In the genomic region with DNA sequence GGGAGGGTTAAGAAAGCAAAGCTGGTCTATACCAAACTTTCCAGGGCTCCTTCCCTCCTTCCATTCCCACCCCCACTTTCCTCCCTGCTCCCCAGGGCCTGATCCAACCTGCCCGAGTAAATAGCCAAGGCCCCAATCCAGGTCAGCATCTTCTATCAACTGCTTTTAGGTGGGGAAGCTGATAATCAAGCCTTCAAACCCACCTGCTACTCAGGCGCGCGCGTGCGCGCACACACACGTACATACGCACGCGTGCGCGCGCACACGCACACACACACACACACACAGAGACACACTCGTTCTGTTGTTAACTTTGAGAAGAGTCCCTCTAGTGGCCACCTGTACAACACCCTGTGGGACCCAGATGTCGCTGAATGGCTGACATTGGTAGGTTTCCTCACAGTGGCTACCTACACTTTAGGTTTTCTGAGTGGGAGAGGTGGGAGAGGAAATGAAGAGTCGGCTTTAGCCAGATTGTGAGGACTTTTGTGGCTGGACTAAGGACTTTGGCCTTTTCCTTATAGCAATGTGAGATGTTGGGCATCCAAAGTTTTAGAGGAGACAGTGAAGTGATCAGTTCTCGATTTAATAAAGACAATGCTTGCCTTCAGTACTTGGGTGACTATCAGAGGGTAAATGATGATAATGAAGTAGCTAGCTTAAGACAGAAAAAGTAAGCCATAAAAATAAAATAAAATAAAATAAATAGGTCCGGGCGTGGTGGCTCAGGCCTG, we compare ENCODE assay signal across 8 cellular contexts. TPM values are rescaled to one million over a fixed set of nuclear protein-coding genes. Genes with fewer than 3 reads are reported as not detected.
DNase-seq lines count a peak whose midpoint lies in the region; ATAC-seq, FAIRE-seq and TF ChIP-seq lines count a peak whose summit lies in the region.

No MANE protein-coding gene starts in this region.

- peaks cover 4 to 6% of the 10 kb centered on the region in 2 donors for H3K4me1 Mint-ChIP-seq in natural killer cell treated with Interleukin-12 subunit alpha and Interleukin-12 subunit beta and Interleukin-15 and Interleukin-18, amount 100 ng/mL, for 72 hours (ENCODE audit: low read depth in 2 of 2)

- H3K27me3 Mint-ChIP-seq in natural killer cell treated with Interleukin-12 subunit alpha and Interleukin-12 subunit beta and Interleukin-15 and Interleukin-18, amount 100 ng/mL, for 72 hours: peaks cover 10 to 17% of the 10 kb centered on the region in 2 donors

- H3K79me2 ChIP-seq in endothelial cell of umbilical vein (ENCODE audit: control insufficient read depth, insufficient read depth, low read length): no peaks in the 10 kb centered on the region

- H3K9me3 ChIP-seq in HEK293 (ENCODE audit: control insufficient read depth, insufficient read depth, low read depth, low read length) (no peaks in the 10 kb centered on the region), endothelial cell of umbilical vein (replicated peaks; ENCODE audit: control insufficient read depth, insufficient read depth, low read length) (no peaks in the 10 kb centered on the region), tibial artery (peaks cover 0 to 4% (median 0%) of the 10 kb centered on the region in 3 donors)

- no peaks in the 10 kb centered on the region for H3K4me1 ChIP-seq in HEK293 (ENCODE audit: control insufficient read depth, insufficient read depth, low read length)
- no peaks in the 10 kb centered on the region for H3K4me1 ChIP-seq in endothelial cell of umbilical vein (ENCODE audit: control insufficient read depth, extremely low read depth, insufficient read depth, low read length)
- H3K4me1 ChIP-seq in tibial artery: no peaks in the 10 kb centered on the region

- no TSS peak for BruUV-seq in endothelial cell of umbilical vein (replicated peaks; lab: Mats Ljungman, UMichigan)

- CTCF ChIA-PET in HEK293 (lab: Yijun Ruan, JAX): interaction anchor here (0.5 to 1.1 kb wide), 6 partner anchors 13 to 493 kb away, joined by 3 to 5 read pairs (median 3); no protein-coding TSS in a partner anchor
- CTCF ChIA-PET in endothelial cell of umbilical vein (lab: Charles Lee): interaction anchor here (0.9 to 1.6 kb wide), 3 partner anchors 9 to 510 kb away, joined by 3 to 4 read pairs (median 3); no protein-coding TSS in a partner anchor

- FAIRE-seq in endothelial cell of umbilical vein (lab: Jason Lieb, UNC): no peak

- POLR2A ChIA-PET in HEK293 (lab: Yijun Ruan, JAX) (no interaction called here), endothelial cell of umbilical vein (lab: Charles Lee) (no interaction called here)

- DNase-seq in COLO668 (lab: John Stamatoyannopoulos, UW; ENCODE audit: unreplicated experiment) (peak; percentile 49), NCI-H460 (ENCODE audit: extremely low read depth, low read depth) (peak; percentile 75), endothelial cell of umbilical vein (ENCODE audit: low read depth, low spot score) (peak; percentile 68), tibial artery (no peak), DMS153 treated with DMSO at 0.1 percent for 48 hours (lab: John Stamatoyannopoulos, UW; ENCODE audit: unreplicated experiment) (no peak)
- DNase-seq in activated CD8-positive, alpha-beta memory T cell treated with anti-CD3 and anti-CD28 coated beads for 1 hour (ENCODE audit: extremely low read depth in 1 of 2, low read depth in 1 of 2): peak; percentile 3 to 4
- no peak for DNase-seq in natural killer cell treated with Interleukin-12 subunit alpha and Interleukin-12 subunit beta and Interleukin-15 and Interleukin-18, amount 100 ng/mL, for 72 hours (ENCODE audit: low spot score)

- no peak overlapping the region for H3K9ac ChIP-seq in endothelial cell of umbilical vein (replicated peaks; ENCODE audit: extremely low read depth, insufficient read depth, low read length)

- peak overlapping the region in 1 of 2 donors; percentile 41 for H3K27ac Mint-ChIP-seq in natural killer cell treated with Interleukin-12 subunit alpha and Interleukin-12 subunit beta and Interleukin-15 and Interleukin-18, amount 100 ng/mL, for 72 hours

- no peaks in the 10 kb centered on the region for H3K9me3 Mint-ChIP-seq in natural killer cell treated with Interleukin-12 subunit alpha and Interleukin-12 subunit beta and Interleukin-15 and Interleukin-18, amount 100 ng/mL, for 72 hours

- no peak overlapping the region for H2AFZ ChIP-seq in endothelial cell of umbilical vein (ENCODE audit: low read depth, low read length)

- H3K4me3 ChIP-seq in HEK293 (ENCODE audit: low read depth, low read length) (no peak overlapping the region), endothelial cell of umbilical vein (replicated peaks in 1 of 3; ENCODE audit: insufficient read depth in 1 of 3, low read depth in 1 of 3, low read length in 3 of 3) (no peak overlapping the region), tibial artery (no peak overlapping the region)

- intact Hi-C loops in endothelial cell of umbilical vein (cut with micrococcal nuclease): loop anchor here (2.0 kb wide), 1 partner anchor 36 kb away; no protein-coding TSS in a partner anchor
- intact Hi-C loops in tibial artery (cut with DNase I; ENCODE audit: low total_unique reads): no loop called here

- dilution Hi-C loops in endothelial cell of umbilical vein (cut with MboI; ENCODE audit: extremely low pct_ligation_motif_present, low sequenced_read_pairs): no loop called here

- H3K36me3 ChIP-seq in HEK293 (ENCODE audit: control insufficient read depth in 2 of 2, insufficient read depth in 1 of 2, low read length in 2 of 2): no peaks in the 10 kb centered on the region
- no peaks in the 10 kb centered on the region for H3K36me3 ChIP-seq in endothelial cell of umbilical vein (ENCODE audit: control insufficient read depth in 2 of 2, extremely low read depth in 1 of 2, insufficient read depth in 2 of 2, low read length in 2 of 2)
- no peaks in the 10 kb centered on the region for H3K36me3 ChIP-seq in tibial artery

- no peaks in the 10 kb centered on the region for H3K9me1 ChIP-seq in endothelial cell of umbilical vein (replicated peaks; ENCODE audit: control insufficient read depth, extremely low read depth, insufficient read depth, low read length)

- TF ChIP-seq CTCF in HEK293 (tag by site-specific recombination; IDR thresholded peaks at IDR 0.05): no peak
- TF ChIP-seq CTCF in endothelial cell of umbilical vein (IDR thresholded peaks at IDR 0.05; ENCODE audit: extremely low read depth in 1 of 2, insufficient read depth in 1 of 2, low read depth in 1 of 2, low read length in 2 of 2): peak; percentile 57 to 77
- peak; percentile 25 to 38 for TF ChIP-seq CTCF in tibial artery (IDR thresholded peaks at IDR 0.05)

- H3K36me3 Mint-ChIP-seq in natural killer cell treated with Interleukin-12 subunit alpha and Interleukin-12 subunit beta and Interleukin-15 and Interleukin-18, amount 100 ng/mL, for 72 hours: no peaks in the 10 kb centered on the region

- H3K27me3 ChIP-seq in endothelial cell of umbilical vein (ENCODE audit: control insufficient read depth in 2 of 2, insufficient read depth in 2 of 2, low read length in 2 of 2): peaks cover 0 to 2% of the 10 kb centered on the region in 2 experiments
- no peaks in the 10 kb centered on the region for H3K27me3 ChIP-seq in tibial artery

- no peak overlapping the region for H3K4me2 ChIP-seq in endothelial cell of umbilical vein (ENCODE audit: insufficient read depth, low read length)

- no peak for TF ChIP-seq POLR2A in endothelial cell of umbilical vein (IDR thresholded peaks at IDR 0.05; ENCODE audit: low read depth, low read length)

- H3K27ac ChIP-seq in HEK293 (ENCODE audit: extremely low read depth, low read depth, low read length): no peak overlapping the region
- no peak overlapping the region for H3K27ac ChIP-seq in endothelial cell of umbilical vein (ENCODE audit: insufficient read depth, low read depth, low read length)
- H3K27ac ChIP-seq in tibial artery: no peak overlapping the region

- peak overlapping the region; percentile 43 for H3K4me3 Mint-ChIP-seq in natural killer cell treated with Interleukin-12 subunit alpha and Interleukin-12 subunit beta and Interleukin-15 and Interleukin-18, amount 100 ng/mL, for 72 hours

- H4K20me1 ChIP-seq in endothelial cell of umbilical vein (replicated peaks; ENCODE audit: control insufficient read depth, extremely low read depth, insufficient read depth, low read length): no peaks in the 10 kb centered on the region

- peak; percentile 60 to 69 for ATAC-seq in natural killer cell treated with Interleukin-12 subunit alpha and Interleukin-12 subunit beta and Interleukin-15 and Interleukin-18, amount 100 ng/mL, for 72 hours

TF ChIP-seq in HEK293, 187 proteins besides CTCF, POLR2A, EP300 and RAD21 (continues in another document):
- TF ChIP-seq ZNF792 (tag by site-specific recombination; IDR thresholded peaks at IDR 0.05): no peak

TF ChIP-seq in endothelial cell of umbilical vein, 7 proteins besides CTCF, POLR2A, EP300 and RAD21:
- no peak for TF ChIP-seq MYC (IDR thresholded peaks at IDR 0.05; ENCODE audit: low read depth, low read length)
- no peak for TF ChIP-seq GATA2 (IDR thresholded peaks at IDR 0.05; ENCODE audit: insufficient read depth, insufficient read length, low read depth, low read length)
- no peak for TF ChIP-seq JUN (IDR thresholded peaks at IDR 0.05; ENCODE audit: borderline replicate concordance, insufficient read depth, insufficient read length, low read depth)
- TF ChIP-seq POLR2AphosphoS5 (IDR thresholded peaks at IDR 0.05; ENCODE audit: insufficient read depth, low read depth, low read length): no peak
- no peak for TF ChIP-seq FOS (IDR thresholded peaks at IDR 0.05; ENCODE audit: borderline replicate concordance, insufficient read depth, low read length)
- no peak for TF ChIP-seq EZH2 (IDR thresholded peaks at IDR 0.05; ENCODE audit: borderline replicate concordance, low read depth, low read length, severe bottlenecking)
- TF ChIP-seq, protein P1, sequence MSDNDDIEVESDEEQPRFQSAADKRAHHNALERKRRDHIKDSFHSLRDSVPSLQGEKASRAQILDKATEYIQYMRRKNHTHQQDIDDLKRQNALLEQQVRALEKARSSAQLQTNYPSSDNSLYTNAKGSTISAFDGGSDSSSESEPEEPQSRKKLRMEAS (IDR thresholded peaks at IDR 0.05; ENCODE audit: insufficient read depth, insufficient read length): no peak

RNA-seq across cellular contexts. Expression of gene TLN2, which starts 45.4 kb away (rescaled TPM):
- 1.9 and 2.3 TPM in 2 replicates for total RNA-seq in NCI-H460 (2014; rRNA removed; shearing (Covaris generic))
- 0.22 and 0.47 TPM in 2 replicates for polyA plus RNA-seq in NCI-H460 (2014; cell fraction: nucleus; rRNA removed)
- 1.5 and 2.0 TPM in 2 replicates for total RNA-seq in endothelial cell of umbilical vein
- polyA plus RNA-seq in endothelial cell of umbilical vein: 0.29 and 0.32 TPM in 2 replicates
- 0.24 and 0.28 TPM in 2 replicates for polyA plus RNA-seq in endothelial cell of umbilical vein (2011; cell fraction: cytosol; rRNA removed)
- polyA plus RNA-seq in endothelial cell of umbilical vein (2011; cell fraction: nucleus; rRNA removed): 0.59 and 0.92 TPM in 2 replicates
- 0.33 and 0.63 TPM in 2 replicates for polyA plus RNA-seq in endothelial cell of umbilical vein (2012)
- polyA minus RNA-seq in endothelial cell of umbilical vein: 1.0 and 1.3 TPM in 2 replicates
- 5.9 TPM for polyA minus RNA-seq in endothelial cell of umbilical vein (2011; cell fraction: cytosol; rRNA and poly(A)+ RNA removed)
- 0.77 and 2.1 TPM in 2 replicates for polyA minus RNA-seq in endothelial cell of umbilical vein (2011; cell fraction: nucleus; rRNA and poly(A)+ RNA removed)
- total RNA-seq in natural killer cell treated with Interleukin-12 subunit alpha and Interleukin-12 subunit beta and Interleukin-15 and Interleukin-18, amount 100 ng/mL, for 72 hours: under 1 TPM; 0.47 to 0.90 TPM

Comparison
In these comparisons a context has a peak if more than half of its experiments do, and no peak if none do; other contexts are left out.
1. DNase-seq: peak in COLO668 (single experiment), NCI-H460 (single experiment), activated CD8-positive, alpha-beta memory T cell treated with anti-CD3 and anti-CD28 coated beads for 1 hour (2 of 2) and endothelial cell of umbilical vein (single experiment); none in natural killer cell treated with Interleukin-12 subunit alpha and Interleukin-12 subunit beta and Interleukin-15 and Interleukin-18, amount 100 ng/mL, for 72 hours (single experiment), tibial artery (0 of 2) and DMS153 treated with DMSO at 0.1 percent for 48 hours (single experiment).